Comparison of ENCODE assay signal across 34 cellular contexts in genomic region chr7:88787777-88788176, GRCh38. TPM values are rescaled to one million over a fixed set of nuclear protein-coding genes. Genes with fewer than 3 reads are reported as not detected.
"Had no signal": no experiment of that assay in that cellular context is flagged by ENCODE, and none has a peak within 500 bp of the region (broad histone marks: within the 10 kb centered on the region; RNA-seq: fewer than 3 reads in every experiment).

No MANE protein-coding gene starts in this region.

- H3K4me1 Mint-ChIP-seq: endodermal cell, mesothelial cell of epicardium had no signal

- H3K36me3 Mint-ChIP-seq: mesothelial cell of epicardium had no signal

- H3K36me3 ChIP-seq: colonic mucosa, esophagus squamous epithelium, gastrocnemius medialis, heart right ventricle, left lung, lower lobe of right lung had no signal

- FAIRE-seq: endometrium, islet of Langerhans, keratinocyte had no signal

- H3K4me1 ChIP-seq: colonic mucosa, esophagus squamous epithelium, gastrocnemius medialis, heart right ventricle, left lung, lower lobe of right lung had no signal

- ATAC-seq: effector memory CD8-positive, alpha-beta T cell; esophagus mucosa; gastrocnemius medialis; heart right ventricle; left cardiac atrium; left lung; left ventricle myocardium superior; lower lobe of right lung; mucosa of descending colon had no signal

- DNase-seq: colonic mucosa; cortex of kidney; effector CD8-positive, alpha-beta T cell; effector memory CD8-positive, alpha-beta T cell; endodermal cell; erythroblast; esophagus squamous epithelium; foreskin fibroblast; foreskin melanocyte; gastrocnemius medialis; glutamatergic neuron; head of caudate nucleus; heart right ventricle; hippocampal formation; left cardiac atrium; left lung; left ventricle myocardium superior; lower lobe of right lung; mesenchymal stem cell; mucosa of descending colon had no signal

- H3K4me3 Mint-ChIP-seq: dendritic cell treated with granulocyte-macrophage colony-stimulating factor and Interleukin-4, amounts not matched to agents 40 ng/mL and 50 ng/mL, for 4 days; effector memory CD8-positive, alpha-beta T cell; endodermal cell; mesothelial cell of epicardium had no signal

- H3K4me3 ChIP-seq: colonic mucosa, esophagus squamous epithelium, gastrocnemius medialis, heart right ventricle, left lung, lower lobe of right lung, mucosa of descending colon had no signal

- H3K27ac ChIP-seq: colonic mucosa, epithelial cell of prostate, esophagus squamous epithelium, gastrocnemius medialis, heart right ventricle, left lung, lower lobe of right lung had no signal

- H3K9me3 Mint-ChIP-seq: dendritic cell treated with granulocyte-macrophage colony-stimulating factor and Interleukin-4, amounts not matched to agents 40 ng/mL and 50 ng/mL, for 4 days; endodermal cell; mesothelial cell of epicardium had no signal

- H3K27ac Mint-ChIP-seq: dendritic cell treated with granulocyte-macrophage colony-stimulating factor and Interleukin-4, amounts not matched to agents 40 ng/mL and 50 ng/mL, for 4 days; effector memory CD8-positive, alpha-beta T cell; endodermal cell; mesothelial cell of epicardium had no signal

- H3K9me3 ChIP-seq: colonic mucosa, esophagus squamous epithelium, gastrocnemius medialis, heart right ventricle, left lung, lower lobe of right lung, mucosa of descending colon had no signal

- H3K27me3 ChIP-seq: colonic mucosa, esophagus squamous epithelium, gastrocnemius medialis, heart right ventricle, left lung had no signal

- H3K27me3 Mint-ChIP-seq: dendritic cell treated with granulocyte-macrophage colony-stimulating factor and Interleukin-4, amounts not matched to agents 40 ng/mL and 50 ng/mL, for 4 days; effector memory CD8-positive, alpha-beta T cell had no signal

RNA-seq across cellular contexts. Expression of gene TEX47, which starts 7.8 kb away (rescaled TPM):
- total RNA-seq: colonic mucosa, dermis microvascular lymphatic vessel endothelial cell, endodermal cell, esophagus mucosa, esophagus squamous epithelium, gastrocnemius medialis, glomerular endothelial cell, heart right ventricle, kidney epithelial cell, left cardiac atrium, left lung, left ventricle myocardium superior, lower leg skin, lower lobe of right lung, lung microvascular endothelial cell, mesenteric fat pad, mesothelial cell of epicardium, mucosa of descending colon, myocyte had no signal
- polyA plus RNA-seq: heart right ventricle, keratinocyte had no signal

RNA-seq across cellular contexts. Expression of gene ZNF804B, which starts 28.3 kb away (rescaled TPM):
- total RNA-seq: colonic mucosa, dermis microvascular lymphatic vessel endothelial cell, esophagus mucosa, esophagus squamous epithelium, gastrocnemius medialis, glomerular endothelial cell, kidney epithelial cell, left lung, left ventricle myocardium superior, lower leg skin, lower lobe of right lung, lung microvascular endothelial cell, mesenteric fat pad, myocyte had no signal
- polyA plus RNA-seq: heart right ventricle, keratinocyte had no signal
